ENCODE assay signal across 8 cellular contexts in genomic region chr16:27551046-27551445, GRCh38. TPM values are rescaled to one million over a fixed set of nuclear protein-coding genes. Genes with fewer than 3 reads are reported as not detected.
DNase-seq lines count a peak whose midpoint lies in the region; ATAC-seq and TF ChIP-seq lines count a peak whose summit lies in the region.

No MANE protein-coding gene starts in this region.

- TF ChIP-seq EP300 in suprapubic skin (IDR thresholded peaks at IDR 0.05) = no peak
- TF ChIP-seq EP300 in tibial nerve (IDR thresholded peaks at IDR 0.05) = no peak

- TF ChIP-seq CTCF in heart right ventricle (IDR thresholded peaks at IDR 0.05) (no peak), WI38 (IDR thresholded peaks at IDR 0.05; ENCODE audit: low read depth, low read length) (no peak), suprapubic skin (IDR thresholded peaks at IDR 0.05) (no peak), tibial nerve (IDR thresholded peaks at IDR 0.05) (no peak)

- peaks cover 5 to 46% (median 39%) of the 10 kb centered on the region in 9 donors for H3K4me1 ChIP-seq in heart right ventricle
- H3K4me1 ChIP-seq in suprapubic skin = peaks cover 43% of the 10 kb centered on the region
- H3K4me1 ChIP-seq in tibial nerve = peaks cover 0 to 40% (median 27%) of the 10 kb centered on the region in 4 donors

- H3K27me3 ChIP-seq in heart right ventricle (no peaks in the 10 kb centered on the region), suprapubic skin (no peaks in the 10 kb centered on the region), tibial nerve (no peaks in the 10 kb centered on the region)

- no peak for ATAC-seq in heart right ventricle

- H3K4me3 ChIP-seq in heart right ventricle (peak overlapping the region in 6 of 10 donors; percentile 75 to 93 (median 84)), WI38 (ENCODE audit: low read depth, low read length) (peak overlapping the region; percentile 100), suprapubic skin (peak overlapping the region; percentile 83), tibial nerve (peak overlapping the region in 1 of 4 donors; percentile 74)

- H3K9me3 ChIP-seq in heart right ventricle (no peaks in the 10 kb centered on the region), suprapubic skin (no peaks in the 10 kb centered on the region), tibial nerve (no peaks in the 10 kb centered on the region)

- intact Hi-C loops in heart right ventricle (cut with DNase I) = no loop called here
- intact Hi-C loops in cardiac septum (cut with DNase I) = no loop called here

- H3K36me3 ChIP-seq in heart right ventricle (peaks cover 0 to 5% (median 0%) of the 10 kb centered on the region in 9 donors), suprapubic skin (no peaks in the 10 kb centered on the region), tibial nerve (peaks cover 0 to under 1% (median 0%) of the 10 kb centered on the region in 3 donors)

- TF ChIP-seq POLR2A in suprapubic skin (IDR thresholded peaks at IDR 0.05) = no peak
- TF ChIP-seq POLR2A in tibial nerve (IDR thresholded peaks at IDR 0.05) = no peak

- no peak for DNase-seq in heart right ventricle
- DNase-seq in cardiac septum (ENCODE audit: low spot score) = no peak
- DNase-seq in hepatic stellate cell (ENCODE audit: low spot score) = peak; percentile 34
- DNase-seq in suprapubic skin (ENCODE audit: low spot score in 2 of 2) = no peak
- no peak for DNase-seq in GDM1 (lab: John Stamatoyannopoulos, UW)
- DNase-seq in tibial nerve (ENCODE audit: low spot score in 2 of 2) = no peak
- no peak for DNase-seq in DMS53 (lab: John Stamatoyannopoulos, UW)

- WGBS in heart right ventricle, 2 donors = 10 to 16% methylated on average over 1 of the region's 1 CpG
- 24% methylated on average over 1 of the region's 1 CpG for WGBS in suprapubic skin
- 17 to 28% methylated on average over 1 of the region's 1 CpG for WGBS in tibial nerve, 2 donors

- peak overlapping the region in 8 of 10 donors; percentile 57 to 92 (median 88) for H3K27ac ChIP-seq in heart right ventricle
- H3K27ac ChIP-seq in suprapubic skin = no peak overlapping the region
- H3K27ac ChIP-seq in tibial nerve = peak overlapping the region in 1 of 4 donors; percentile 86

RNA-seq across cellular contexts. Expression of gene KATNIP, which starts 1.1 kb away (rescaled TPM):
- total RNA-seq in heart right ventricle (10 to 100 TPM in 9 of 10 donors, 1 to 10 TPM in 1; 8.6 to 25.0 (median 16.8) TPM), cardiac septum (22.6 TPM), suprapubic skin (10 to 100 TPM; 27.6 to 52.7 (median 32.1) TPM), tibial nerve (10 to 100 TPM; 21.8 to 37.3 (median 26.7) TPM)
- polyA plus RNA-seq in heart right ventricle = 1 to 10 TPM; 5.9 to 6.0 TPM

RNA-seq across cellular contexts. Expression of gene GTF3C1, which starts 1.3 kb away (rescaled TPM):
- total RNA-seq in heart right ventricle = 10 to 100 TPM; 48.1 to 84.5 (median 62.8) TPM
- 100 to 1,000 TPM in 1 of 2 donors, 10 to 100 TPM in 1; 53.0 to 133 TPM for polyA plus RNA-seq in heart right ventricle
- total RNA-seq in cardiac septum = 66.3 TPM
- 100 to 1,000 TPM; 129 to 276 (median 181) TPM for total RNA-seq in suprapubic skin
- 10 to 100 TPM; 66.7 to 92.4 (median 69.9) TPM for total RNA-seq in tibial nerve
